ENCODE assay signal across 27 cellular contexts in the genomic region with DNA sequence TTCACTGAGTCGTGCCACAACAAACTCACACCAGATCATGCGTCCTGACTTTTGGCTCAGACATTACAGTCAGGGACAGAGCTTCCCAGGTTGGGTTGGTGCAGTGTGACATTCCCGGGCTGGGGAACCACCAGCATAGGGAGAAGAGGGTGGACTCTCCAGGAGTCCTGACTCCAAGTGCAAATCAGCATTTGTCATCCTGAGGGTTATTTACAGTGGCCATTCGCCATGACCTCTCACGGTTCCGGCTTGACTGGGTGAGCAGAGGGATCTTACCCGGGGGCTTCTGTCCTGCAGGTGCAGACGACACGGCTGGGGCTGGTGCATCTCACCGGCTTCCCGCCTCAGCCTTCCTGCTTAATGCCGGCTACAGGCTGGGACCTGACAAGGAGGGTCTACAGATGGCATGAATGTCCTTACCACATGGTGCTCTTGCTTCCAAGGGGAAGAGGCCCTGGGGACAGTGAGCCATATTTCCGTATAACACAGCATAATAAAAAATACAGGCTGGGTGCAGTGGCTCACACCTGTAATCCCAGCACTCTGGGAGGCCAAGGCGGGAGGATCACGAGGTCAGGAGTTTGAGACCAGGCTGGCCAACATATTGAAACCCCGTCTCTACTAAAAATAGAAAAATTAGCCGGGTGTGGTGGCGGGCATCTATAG. TPM values are rescaled to one million over a fixed set of nuclear protein-coding genes. Genes with fewer than 3 reads are reported as not detected.
DNase-seq lines count a peak whose midpoint lies in the region; ATAC-seq and TF ChIP-seq lines count a peak whose summit lies in the region.
"Had no signal": no experiment of that assay in that cellular context is flagged by ENCODE, and none has a peak within 500 bp of the region (broad histone marks: within the 10 kb centered on the region; RNA-seq: fewer than 3 reads in every experiment).

No MANE protein-coding gene starts in this region.

- H4K20me1 ChIP-seq in IMR-90 (ENCODE audit: insufficient read depth, low read length), result no peaks in the 10 kb centered on the region
- H4K20me1 ChIP-seq in PC-9 (ENCODE audit: insufficient read depth), result no peaks in the 10 kb centered on the region

- H3K18ac ChIP-seq in IMR-90 (ENCODE audit: low read depth, low read length), result no peak overlapping the region

- DNase-seq in NCI-H524 (lab: John Stamatoyannopoulos, UW), result peak; percentile 54 to 69
- DNase-seq in NCI-H524 treated with DMSO at 0.1 percent for 48 hours (lab: John Stamatoyannopoulos, UW), result no peak
- DNase-seq in IMR-90, result no peak
- DNase-seq in PC-9, result peak in 1 of 2 experiments; percentile 44
- DNase-seq in progenitor cell of endocrine pancreas (ENCODE audit: low spot score, unreplicated experiment), result no peak
- no peak for DNase-seq in GM13976 (ENCODE audit: low spot score)
- no peak for DNase-seq in foreskin melanocyte
- DNase-seq: activated CD4-positive, alpha-beta T cell treated with anti-CD3 and anti-CD28 coated beads, Interleukin-2, amount 50 U/mL, for 48 hours; activated CD4-positive, CD25-positive, alpha-beta regulatory T cell; activated naive CD4-positive, alpha-beta T cell treated with anti-CD3 and anti-CD28 coated beads for 36 hours; adrenal gland; AML-193; DMS79 treated with DMSO at 0.1 percent for 48 hours; left ventricle myocardium superior; naive B cell; NCI-H446; NK-92 treated with Interleukin-12 subunit alpha and Interleukin-12 subunit beta, amount 100 ng/mL, for 24 hours; nucleus accumbens; Peyer's patch; stimulated activated CD4-positive, alpha-beta T cell treated with anti-CD3 and anti-CD28 coated beads, Interleukin-4, amount 100 ng/mL, for 4 hours; stimulated activated naive B cell treated with anti-CD40 and anti-IgM and Interleukin-4, amounts not matched to agents 10 μg/mL and 1 μg/mL and 100 μg/mL, for 72 hours had no signal

- H2BK15ac ChIP-seq in IMR-90 (ENCODE audit: low read depth, low read length), result no peak overlapping the region

- no peak overlapping the region for H4K5ac ChIP-seq in IMR-90 (ENCODE audit: low read depth, low read length)

- no peak for ATAC-seq in IMR-90 (ENCODE audit: low read depth)
- no peak for ATAC-seq in HG02852 (IDR thresholded peaks at IDR 0.05; ENCODE audit: unreplicated experiment)
- ATAC-seq: left ventricle myocardium superior; stimulated activated naive B cell treated with anti-CD40 and anti-IgM and Interleukin-4, amounts not matched to agents 10 μg/mL and 1 μg/mL and 100 μg/mL, for 72 hours had no signal

- peaks cover 53% of the 10 kb centered on the region for H3F3A ChIP-seq in PC-9 (ENCODE audit: insufficient read depth, low read depth)

- H4K8ac ChIP-seq in IMR-90 (ENCODE audit: low read depth in 2 of 2, low read length in 2 of 2), result no peak overlapping the region

- H3K36me3 ChIP-seq in IMR-90 (ENCODE audit: control insufficient read depth, insufficient read depth, low read length), result no peaks in the 10 kb centered on the region
- H3K36me3 ChIP-seq in PC-9 (ENCODE audit: low read depth), result no peaks in the 10 kb centered on the region
- H3K36me3 ChIP-seq: adrenal gland, Peyer's patch, SJSA1, suprapubic skin had no signal

- no peaks in the 10 kb centered on the region for H3K79me1 ChIP-seq in IMR-90 (ENCODE audit: low read depth in 1 of 2, low read length in 2 of 2)

- no peak for TF ChIP-seq RAD21 in IMR-90 (IDR thresholded peaks at IDR 0.05; ENCODE audit: low read length)

- 0 out of 2 replicates have a peak overlapping the region, but pooled peaks have one; percentile 33 for H2AK5ac ChIP-seq in IMR-90 (ENCODE audit: low read depth, low read length)

- H3K23ac ChIP-seq in IMR-90 (ENCODE audit: low read depth, low read length), result no peak overlapping the region

- H3K9me3 ChIP-seq in IMR-90 (ENCODE audit: control insufficient read depth, insufficient read depth, low read length) (peaks cover 10% of the 10 kb centered on the region), PC-9 (ENCODE audit: insufficient read depth, low read depth) (no peaks in the 10 kb centered on the region; the same call in 1 of the 2 replicates)
- H3K9me3 ChIP-seq: adrenal gland, Peyer's patch, SJSA1, suprapubic skin had no signal

- peaks cover 4% of the 10 kb centered on the region for H3K9me3 Mint-ChIP-seq in progenitor cell of endocrine pancreas (ENCODE audit: low read depth)

- no peak overlapping the region for H4K91ac ChIP-seq in IMR-90 (ENCODE audit: insufficient read depth, low read depth, low read length)

- H3K4me1 Mint-ChIP-seq in progenitor cell of endocrine pancreas (ENCODE audit: low read depth), result peaks cover 3% of the 10 kb centered on the region
- H3K4me1 Mint-ChIP-seq: mesothelial cell of epicardium had no signal

- TF ChIP-seq CTCF in IMR-90 (conservative IDR thresholded peaks at IDR 0.05; ENCODE audit: low read depth, low read length), result no peak
- no peak for TF ChIP-seq CTCF in PC-9 (conservative IDR thresholded peaks at IDR 0.05)
- TF ChIP-seq CTCF in progenitor cell of endocrine pancreas (IDR thresholded peaks at IDR 0.05; ENCODE audit: unreplicated experiment), result no peak
- TF ChIP-seq CTCF in GM13976 (IDR thresholded peaks at IDR 0.05; ENCODE audit: borderline replicate concordance, control extremely low read depth, extremely low read depth, insufficient read depth, missing control alignments), result no peak

- H2BK120ac ChIP-seq in IMR-90 (ENCODE audit: low read depth, low read length), result no peak overlapping the region

- H3K9me1 ChIP-seq in IMR-90 (ENCODE audit: insufficient read depth, low read length), result no peaks in the 10 kb centered on the region

- H3K27me3 Mint-ChIP-seq in progenitor cell of endocrine pancreas, result peaks cover 3% of the 10 kb centered on the region
- H3K27me3 Mint-ChIP-seq: naive B cell; stimulated activated naive B cell treated with anti-CD40 and anti-IgM and Interleukin-4, amounts not matched to agents 10 μg/mL and 1 μg/mL and 100 μg/mL, for 72 hours had no signal

- WGBS in IMR-90 (ENCODE audit: extremely low coverage in 2 of 2, insufficient read length in 1 of 2), 2 experiments, result 90% methylated on average over 7 of the region's 18 CpGs; no CpG with 5 or more reads in 1 of the 2 experiments

- H3K4me1 ChIP-seq in IMR-90 (ENCODE audit: control insufficient read depth, insufficient read depth, low read length) (peaks cover 14% of the 10 kb centered on the region), PC-9 (replicated peaks; ENCODE audit: insufficient read depth) (peaks cover 65% of the 10 kb centered on the region)
- H3K4me1 ChIP-seq: adrenal gland had no signal

- no peak overlapping the region for H3K4me3 Mint-ChIP-seq in progenitor cell of endocrine pancreas (ENCODE audit: low read depth)
- H3K4me3 Mint-ChIP-seq: activated naive CD4-positive, alpha-beta T cell treated with anti-CD3 and anti-CD28 coated beads for 36 hours; brain; mesothelial cell of epicardium; naive B cell; stimulated activated naive B cell treated with anti-CD40 and anti-IgM and Interleukin-4, amounts not matched to agents 10 μg/mL and 1 μg/mL and 100 μg/mL, for 72 hours had no signal

- TF ChIP-seq POLR2A in IMR-90 (IDR thresholded peaks at IDR 0.05; ENCODE audit: low read depth, low read length), result no peak

- 0 out of 2 replicates have a peak overlapping the region, but pooled peaks have one; percentile 39 for H3K4ac ChIP-seq in IMR-90 (ENCODE audit: low read depth, low read length)

- dilution Hi-C loops in IMR-90 (cut with HindIII; ENCODE audit: low sequenced_read_pairs, unreplicated experiment), result no loop called here

- H2AFZ ChIP-seq in IMR-90 (replicated peaks; ENCODE audit: low read length, poor library complexity), result no peak overlapping the region
- H2AFZ ChIP-seq in PC-9, result no peak overlapping the region

- CTCF ChIA-PET in IMR-90 (lab: Yijun Ruan, JAX), result no interaction called here
- CTCF ChIA-PET in PC-9 (lab: Charles Lee), result interaction anchor here (0.7 kb wide), 1 partner anchor 17 kb away, joined by 4 read pairs; no protein-coding TSS in a partner anchor

- H3K4me2 ChIP-seq in IMR-90 (ENCODE audit: low read depth, low read length), result no peak overlapping the region
- H3K4me2 ChIP-seq in PC-9, result peak overlapping the region; percentile 32

- H3K27ac ChIP-seq in IMR-90 (ENCODE audit: insufficient read depth, low read length), result no peak overlapping the region
- H3K27ac ChIP-seq in PC-9, result peak overlapping the region; percentile 26; the same call in 1 of the 2 replicates
- H3K27ac ChIP-seq: adrenal gland, Peyer's patch, SJSA1, suprapubic skin had no signal

- H3K56ac ChIP-seq in IMR-90 (ENCODE audit: extremely low read depth, insufficient read depth, low read length), result no peak overlapping the region

- no peak overlapping the region for H3K4me3 ChIP-seq in IMR-90 (ENCODE audit: insufficient read depth, low read depth, low read length)
- H3K4me3 ChIP-seq in PC-9, result no peak overlapping the region
- H3K4me3 ChIP-seq: adrenal gland, Peyer's patch, SJSA1, suprapubic skin had no signal

- H3K27me3 ChIP-seq in IMR-90 (ENCODE audit: control insufficient read depth, insufficient read depth, low read length), result no peaks in the 10 kb centered on the region
- H3K27me3 ChIP-seq in PC-9 (ENCODE audit: insufficient read depth, low read depth), result no peaks in the 10 kb centered on the region
- H3K27me3 ChIP-seq: adrenal gland, Peyer's patch, SJSA1 had no signal

- no peak overlapping the region for H3K9ac ChIP-seq in IMR-90 (ENCODE audit: low read depth, low read length)

- no peak overlapping the region for H2BK5ac ChIP-seq in IMR-90 (ENCODE audit: low read depth, low read length, poor library complexity, severe bottlenecking)

- no peaks in the 10 kb centered on the region for H3K36me3 Mint-ChIP-seq in progenitor cell of endocrine pancreas (ENCODE audit: insufficient read depth)
- H3K36me3 Mint-ChIP-seq: brain, mesothelial cell of epicardium had no signal

- in situ Hi-C loops in IMR-90 (cut with MboI; ENCODE audit: low sequenced_read_pairs) (no loop called here), GM13976 (cut with MboI; ENCODE audit: low sequenced_read_pairs, unreplicated experiment) (no loop called here)

- H3K9me2 ChIP-seq in PC-9 (ENCODE audit: insufficient read depth), result no peaks in the 10 kb centered on the region

- H3K14ac ChIP-seq in IMR-90 (replicated peaks; ENCODE audit: low read depth, low read length), result no peak overlapping the region

- POLR2A ChIA-PET in IMR-90 (lab: Charles Lee; ENCODE audit: unreplicated experiment), result no interaction called here
- POLR2A ChIA-PET in PC-9 (lab: Charles Lee; ENCODE audit: unreplicated experiment), result no interaction called here

- BruUV-seq in IMR-90 (replicated peaks; lab: Mats Ljungman, UMichigan) (no TSS peak), PC-9 (replicated peaks; lab: Mats Ljungman, UMichigan) (no TSS peak)

- intact Hi-C loops in IMR-90 (cut with micrococcal nuclease) (no loop called here), PC-9 (cut with micrococcal nuclease; ENCODE audit: unreplicated experiment) (no loop called here)

- H3K79me2 ChIP-seq in PC-9 (ENCODE audit: low read depth), result no peaks in the 10 kb centered on the region

- H3K27ac Mint-ChIP-seq in progenitor cell of endocrine pancreas, result peak overlapping the region; percentile 83
- H3K27ac Mint-ChIP-seq: activated naive CD4-positive, alpha-beta T cell treated with anti-CD3 and anti-CD28 coated beads for 36 hours; brain; mesothelial cell of epicardium; naive B cell; stimulated activated naive B cell treated with anti-CD40 and anti-IgM and Interleukin-4, amounts not matched to agents 10 μg/mL and 1 μg/mL and 100 μg/mL, for 72 hours had no signal

- no peak overlapping the region for H2BK20ac ChIP-seq in IMR-90 (ENCODE audit: low read depth, low read length)

- no peak overlapping the region for H2AK9ac ChIP-seq in IMR-90 (replicated peaks; ENCODE audit: low read depth, low read length, poor library complexity)

RNA-seq across cellular contexts. Expression of gene INTS1, which starts 12.5 kb away (rescaled TPM):
- total RNA-seq in IMR-90 (2012; rRNA removed) (9.3 and 10.0 TPM in 2 replicates), PC-9 (2021) (124 and 170 TPM in 2 replicates), progenitor cell of endocrine pancreas (145 and 150 TPM in 2 replicates)
- 40.1 and 47.1 TPM in 2 replicates for polyA plus RNA-seq in IMR-90 (2012; rRNA removed)
- polyA plus RNA-seq in IMR-90 (2012; cell fraction: cytosol; rRNA removed), result 32.2 and 35.8 TPM in 2 replicates
- polyA plus RNA-seq in IMR-90 (2012; cell fraction: nucleus; rRNA removed; ENCODE audit: low replicate concordance), result 80.3 and 296 TPM in 2 replicates

RNA-seq across cellular contexts. Expression of gene MAFK, which starts 13.8 kb away (rescaled TPM):
- total RNA-seq in IMR-90 (2012; rRNA removed) (16.4 and 19.2 TPM in 2 replicates), PC-9 (2021) (43.1 and 70.8 TPM in 2 replicates), progenitor cell of endocrine pancreas (21.5 and 26.2 TPM in 2 replicates)
- polyA plus RNA-seq in IMR-90 (2012; rRNA removed), result 27.1 and 27.9 TPM in 2 replicates
- 9.3 and 16.3 TPM in 2 replicates for polyA plus RNA-seq in IMR-90 (2012; cell fraction: cytosol; rRNA removed)
- polyA plus RNA-seq in IMR-90 (2012; cell fraction: nucleus; rRNA removed; ENCODE audit: low replicate concordance), result 216 and 262 TPM in 2 replicates

RNA-seq across cellular contexts. Expression of gene TMEM184A, which starts 39.3 kb away (rescaled TPM):
- total RNA-seq in IMR-90 (2012; rRNA removed) (0.28 and 0.36 TPM in 2 replicates), PC-9 (2021) (21.4 TPM in 2 replicates), progenitor cell of endocrine pancreas (7.4 and 8.6 TPM in 2 replicates)
- polyA plus RNA-seq in IMR-90 (2012; rRNA removed), result 1.9 TPM in 2 replicates
- polyA plus RNA-seq in IMR-90 (2012; cell fraction: cytosol; rRNA removed), result 0.74 and 1.2 TPM in 2 replicates
- polyA plus RNA-seq in IMR-90 (2012; cell fraction: nucleus; rRNA removed; ENCODE audit: low replicate concordance), result 4.1 and 11.5 TPM in 2 replicates
- total RNA-seq: pulmonary artery endothelial cell had no signal

RNA-seq across cellular contexts. Expression of gene PSMG3, which starts 53.1 kb away (rescaled TPM):
- total RNA-seq in IMR-90 (2012; rRNA removed) (30.6 and 37.3 TPM in 2 replicates), PC-9 (2021) (63.3 and 78.9 TPM in 2 replicates), progenitor cell of endocrine pancreas (29.1 and 32.1 TPM in 2 replicates)
- polyA plus RNA-seq in IMR-90 (2012; rRNA removed), result 52.5 and 54.1 TPM in 2 replicates
- polyA plus RNA-seq in IMR-90 (2012; cell fraction: cytosol; rRNA removed), result 44.0 and 63.2 TPM in 2 replicates
- 74.3 and 81.9 TPM in 2 replicates for polyA plus RNA-seq in IMR-90 (2012; cell fraction: nucleus; rRNA removed; ENCODE audit: low replicate concordance)

RNA-seq across cellular contexts. Expression of gene MICALL2, which starts 57.4 kb away (rescaled TPM):
- total RNA-seq in IMR-90 (2012; rRNA removed), result 6.1 and 6.6 TPM in 2 replicates
- polyA plus RNA-seq in IMR-90 (2012; rRNA removed), result 34.1 and 37.2 TPM in 2 replicates
- 14.3 and 22.8 TPM in 2 replicates for polyA plus RNA-seq in IMR-90 (2012; cell fraction: cytosol; rRNA removed)
- 294 and 597 TPM in 2 replicates for polyA plus RNA-seq in IMR-90 (2012; cell fraction: nucleus; rRNA removed; ENCODE audit: low replicate concordance)
- total RNA-seq in PC-9 (2021), result 104 and 115 TPM in 2 replicates
- 12.7 and 13.9 TPM in 2 replicates for total RNA-seq in progenitor cell of endocrine pancreas

Comparison
In these comparisons a context has a peak if more than half of its experiments do, and no peak if none do; other contexts are left out.
1. DNase-seq: peak in NCI-H524 (2 of 2); none in NCI-H524 treated with DMSO at 0.1 percent for 48 hours (single experiment), IMR-90 (single experiment), progenitor cell of endocrine pancreas (single experiment), GM13976 (single experiment) and foreskin melanocyte (single experiment).
2. RNA of gene INTS1, which starts 12.5 kb away (total RNA-seq): 145 to 150 TPM in progenitor cell of endocrine pancreas and 124 to 170 TPM in PC-9; 9.3 to 10.0 TPM in IMR-90; every median in the first group is over 10 times any median in the second.